In the genomic region with DNA sequence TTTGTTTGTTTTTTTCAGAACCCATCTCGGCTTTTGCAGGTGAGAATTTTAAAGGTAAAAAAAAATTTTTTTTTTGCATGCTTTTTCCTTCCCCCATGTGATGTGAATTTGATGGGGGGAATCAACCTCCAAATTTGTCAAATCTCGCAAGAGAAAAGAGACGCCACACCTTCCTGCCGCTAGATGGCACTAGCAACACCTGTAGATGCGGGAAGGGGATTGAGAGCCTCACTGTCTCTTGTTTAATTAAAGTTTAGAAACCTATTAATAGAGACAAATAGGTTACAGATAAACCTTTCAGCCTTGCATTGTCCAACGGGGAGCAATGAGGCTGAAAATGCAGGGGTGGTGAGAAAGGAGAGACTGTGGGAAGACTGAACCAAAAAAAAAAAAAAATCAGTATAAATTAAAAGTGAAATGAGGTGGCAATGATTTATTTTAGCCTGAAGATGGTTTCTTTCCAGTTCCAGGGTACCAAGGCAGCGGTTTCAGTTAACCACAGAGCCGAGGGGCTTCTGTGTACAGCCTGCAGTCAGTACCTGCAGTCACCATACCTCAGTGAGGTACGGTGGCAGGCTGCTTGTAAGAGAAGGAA, we compare ENCODE assay signal across 9 cellular contexts.
DNase-seq lines count a peak whose midpoint lies in the region; ATAC-seq, FAIRE-seq and TF ChIP-seq lines count a peak whose summit lies in the region.
"Had no signal": no experiment of that assay in that cellular context is flagged by ENCODE, and none has a peak within 500 bp of the region (broad histone marks: within the 10 kb centered on the region; RNA-seq: fewer than 3 reads in every experiment).

No MANE protein-coding gene starts in this region.

- H3K4me1 ChIP-seq in fibroblast of lung (ENCODE audit: control insufficient read depth, extremely low read depth, insufficient read depth, low read length) (peaks cover 13% of the 10 kb centered on the region), neutrophil (ENCODE audit: control insufficient read depth in 1 of 2, insufficient read depth in 1 of 2, low read depth in 1 of 2, low read length in 1 of 2) (peaks cover 12 to 18% of the 10 kb centered on the region in 2 experiments)

- TF ChIP-seq CTCF in fibroblast of lung (conservative IDR thresholded peaks at IDR 0.05 in 1 of 2, IDR thresholded peaks at IDR 0.05 in 1 of 2; ENCODE audit: low read depth in 1 of 2, low read length in 2 of 2) (peak; percentile 96 to 99), neutrophil (IDR thresholded peaks at IDR 0.05) (peak; percentile 69), type B pancreatic cell (conservative IDR thresholded peaks at IDR 0.05) (peak; percentile 96)

- H3K4me3 ChIP-seq in fibroblast of lung (replicated peaks in 1 of 4; ENCODE audit: control extremely low read depth in 1 of 4, insufficient read depth in 1 of 4, low read depth in 3 of 4, low read length in 4 of 4) (no peak overlapping the region), neutrophil (ENCODE audit: low read depth in 1 of 2, low read length in 1 of 2) (peak overlapping the region; percentile 21 to 35)

- H3K9ac ChIP-seq in fibroblast of lung (ENCODE audit: insufficient read depth, low read length) = no peak overlapping the region

- peaks cover 52% of the 10 kb centered on the region for H3K4me1 Mint-ChIP-seq in type B pancreatic cell (ENCODE audit: unreplicated experiment)

- peak; percentile 65 for DNase-seq in NCI-H774 (lab: John Stamatoyannopoulos, UW)
- peak; percentile 37 for DNase-seq in activated T-cell treated with anti-CD3 and anti-CD28 coated beads for 24 hours (ENCODE audit: low read depth)
- DNase-seq in fibroblast of lung (ENCODE audit: low read depth in 2 of 2) = peak; percentile 59 to 77
- DNase-seq in type B pancreatic cell (ENCODE audit: extremely low spot score, unreplicated experiment) = no peak

- H3K9me3 ChIP-seq in fibroblast of lung (ENCODE audit: control insufficient read depth, insufficient read depth, low read depth, low read length) (no peaks in the 10 kb centered on the region), neutrophil (no peaks in the 10 kb centered on the region)

- no peak overlapping the region for H2AFZ ChIP-seq in fibroblast of lung (ENCODE audit: low read length)

- H3K27ac ChIP-seq in fibroblast of lung (ENCODE audit: insufficient read depth, low read length) (no peak overlapping the region), neutrophil (no peak overlapping the region)

- H3K27ac Mint-ChIP-seq in type B pancreatic cell = no peak overlapping the region

- FAIRE-seq in G401.6 (lab: Jason Lieb, UNC) = peak; percentile 57
- FAIRE-seq: colon had no signal

- H3K27me3 ChIP-seq in fibroblast of lung (ENCODE audit: control insufficient read depth, insufficient read depth, low read length) = no peaks in the 10 kb centered on the region
- H3K27me3 ChIP-seq in neutrophil = peaks cover 78% of the 10 kb centered on the region

- peaks cover 20% of the 10 kb centered on the region for H3K36me3 Mint-ChIP-seq in type B pancreatic cell

- H3K4me3 Mint-ChIP-seq in type B pancreatic cell = no peak overlapping the region

- H3K27me3 Mint-ChIP-seq in type B pancreatic cell = peaks cover 10% of the 10 kb centered on the region

- H3K9me3 Mint-ChIP-seq in type B pancreatic cell = no peaks in the 10 kb centered on the region

- H3K4me2 ChIP-seq in fibroblast of lung (ENCODE audit: extremely low read depth, insufficient read depth, low read length) = no peak overlapping the region

- no peaks in the 10 kb centered on the region for H3K36me3 ChIP-seq in fibroblast of lung (ENCODE audit: control insufficient read depth, insufficient read depth, low read length)
- no peaks in the 10 kb centered on the region for H3K36me3 ChIP-seq in neutrophil

- H3K79me2 ChIP-seq in fibroblast of lung (ENCODE audit: control insufficient read depth, insufficient read depth, low read length) = no peaks in the 10 kb centered on the region

- H4K20me1 ChIP-seq in fibroblast of lung (ENCODE audit: control insufficient read depth, extremely low read depth, insufficient read depth, low read length) = no peaks in the 10 kb centered on the region

- ATAC-seq in HG02798 (IDR thresholded peaks at IDR 0.05; ENCODE audit: poor library complexity, unreplicated experiment) = peak; percentile 53
- ATAC-seq in HG02970 (IDR thresholded peaks at IDR 0.05; ENCODE audit: low FRiP score, unreplicated experiment) = no peak

Comparison
In these comparisons a context has a peak if more than half of its experiments do, and no peak if none do; other contexts are left out.
1. H3K4me3 ChIP-seq: peak in neutrophil (2 of 2); none in fibroblast of lung (0 of 4).
2. Peak in every context shown above with its lines, with median percentiles within 50 percentile points of each other: CTCF ChIP-seq.